Comparison of ENCODE assay signal across 9 cellular contexts in the genomic region with DNA sequence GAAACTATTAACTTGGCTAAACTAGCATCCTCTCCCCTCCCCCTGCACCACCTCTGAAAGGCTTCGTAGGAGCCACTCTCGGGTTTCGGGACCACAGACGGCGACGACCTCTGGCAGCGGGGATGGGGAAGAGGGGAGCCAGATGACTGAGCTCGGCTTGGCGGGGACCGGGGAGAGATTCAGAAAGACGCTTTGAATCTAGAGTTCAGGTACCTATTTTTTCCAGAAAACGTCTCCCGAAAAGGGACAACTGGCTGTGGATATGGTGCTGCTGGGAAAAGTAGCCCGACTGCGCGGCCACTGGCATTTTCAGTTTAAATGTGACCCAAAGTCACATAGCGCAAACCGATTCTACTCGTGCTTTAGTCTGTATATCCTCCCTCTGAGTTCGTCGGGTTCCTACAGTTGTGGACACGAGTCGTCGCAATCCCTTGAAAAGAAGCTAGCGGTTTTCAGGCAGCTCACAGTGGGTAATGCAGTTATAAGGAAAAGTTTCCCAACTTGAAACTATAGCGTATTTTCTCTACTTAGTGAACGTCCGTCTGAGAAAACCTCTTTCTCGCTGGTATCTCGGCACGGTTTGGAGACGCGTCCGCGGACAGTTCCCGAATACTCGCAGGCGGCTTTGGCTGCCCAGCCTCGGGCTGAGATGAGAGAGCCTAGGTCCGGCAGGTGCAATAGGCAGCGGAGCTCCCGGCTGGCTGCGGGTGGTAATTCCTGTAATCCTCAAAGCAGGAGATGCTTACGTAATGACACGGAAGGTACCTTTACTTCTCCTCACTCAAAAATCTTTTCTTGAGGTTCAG. TPM values are rescaled to one million over a fixed set of nuclear protein-coding genes. Genes with fewer than 3 reads are reported as not detected.
A peak's percentile ranks its signal among the peaks of the same experiment; 100 is the strongest.
DNase-seq lines count a peak whose midpoint lies in the region; ATAC-seq, FAIRE-seq and TF ChIP-seq lines count a peak whose summit lies in the region.
"Had no signal": no experiment of that assay in that cellular context is flagged by ENCODE, and none has a peak within 500 bp of the region (broad histone marks: within the 10 kb centered on the region; RNA-seq: fewer than 3 reads in every experiment).

No MANE protein-coding gene starts in this region.

- H3K36me3 ChIP-seq in MM.1S (replicated peaks; ENCODE audit: insufficient read depth, low read length) = no peaks in the 10 kb centered on the region
- no peaks in the 10 kb centered on the region for H3K36me3 ChIP-seq in hepatocyte (replicated peaks; ENCODE audit: insufficient read depth, low read depth)

- no peak for ATAC-seq in HG02571 (IDR thresholded peaks at IDR 0.05; ENCODE audit: unreplicated experiment)

- peak overlapping the region; percentile 86 for H3K9ac ChIP-seq in MM.1S (ENCODE audit: low read length)

- H3K27ac ChIP-seq in MM.1S (ENCODE audit: low read length) (peak overlapping the region; percentile 89; the same call in 1 of the 2 replicates), hepatocyte (peak overlapping the region; percentile 86)
- H3K27ac ChIP-seq: HL-60 had no signal

- TF ChIP-seq CTCF in MM.1S (IDR thresholded peaks at IDR 0.05; ENCODE audit: low read length) (no peak), hepatocyte (IDR thresholded peaks at IDR 0.05; ENCODE audit: poor library complexity) (no peak)

- peaks cover 15% of the 10 kb centered on the region; the same call in 1 of the 2 replicates for H3F3A ChIP-seq in MM.1S (ENCODE audit: insufficient read depth, low read length)

- H4K20me1 ChIP-seq in MM.1S (ENCODE audit: insufficient read depth, low read length) (0 out of 2 replicates have a peak, but pooled peaks cover 4% of the 10 kb centered on the region), hepatocyte (ENCODE audit: insufficient read depth, poor library complexity, severe bottlenecking) (no peaks in the 10 kb centered on the region)

- no peak for FAIRE-seq in frontal cortex (lab: Jason Lieb, UNC)

- H3K9me3 ChIP-seq in MM.1S (replicated peaks; ENCODE audit: insufficient read depth, low read length) (no peaks in the 10 kb centered on the region), hepatocyte (ENCODE audit: low read depth) (no peaks in the 10 kb centered on the region)

- H3K4me2 ChIP-seq in MM.1S (ENCODE audit: low read depth, low read length) (peak overlapping the region; percentile 65), hepatocyte (peak overlapping the region; percentile 87)

- WGBS in hepatocyte (ENCODE audit: low lambda C conversion rate, missing lambda C conversion rate) = 2% methylated on average over 45 of the region's 45 CpGs

- H3K4me3 ChIP-seq in MM.1S (ENCODE audit: low read length) (peak overlapping the region; percentile 91), hepatocyte (peak overlapping the region; percentile 72)

- H3K79me2 ChIP-seq in MM.1S (ENCODE audit: low read length) (peaks cover 57% of the 10 kb centered on the region), hepatocyte (peaks cover 51% of the 10 kb centered on the region)

- H2AFZ ChIP-seq in MM.1S (ENCODE audit: low read length) = peak overlapping the region; percentile 91
- peak overlapping the region; percentile 75 for H2AFZ ChIP-seq in hepatocyte

- H3K9me2 ChIP-seq in MM.1S (replicated peaks; ENCODE audit: insufficient read depth, low read length) (no peaks in the 10 kb centered on the region), hepatocyte (replicated peaks; ENCODE audit: insufficient read depth) (no peaks in the 10 kb centered on the region)

- DNase-seq in DMS53 (lab: John Stamatoyannopoulos, UW) (peak; percentile 90), MM.1S (peak; percentile 53), amniotic epithelial cell (ENCODE audit: low read depth) (peak; percentile 52), hepatocyte (ENCODE audit: low spot score) (peak; percentile 69), putamen (ENCODE audit: low spot score) (peak; percentile 12), cerebellar cortex (ENCODE audit: low spot score) (no peak), frontal cortex (ENCODE audit: low spot score in 2 of 2) (no peak)

- H3K27me3 ChIP-seq in MM.1S (replicated peaks; ENCODE audit: insufficient read depth, low read length) (no peaks in the 10 kb centered on the region), hepatocyte (no peaks in the 10 kb centered on the region)

- H3K4me1 ChIP-seq in MM.1S (ENCODE audit: low read length) (peaks cover 19% of the 10 kb centered on the region), hepatocyte (ENCODE audit: insufficient read depth) (peaks cover 17% of the 10 kb centered on the region)

RNA-seq across cellular contexts. Expression of a gene that starts 1.3 kb away (rescaled TPM):
- 154 and 158 TPM in 2 replicates for total RNA-seq in hepatocyte
- 90.4 and 107 TPM in 2 replicates for polyA plus RNA-seq in hepatocyte
- total RNA-seq in frontal cortex = 7.3 TPM

Comparison
In these comparisons a context has a peak if more than half of its experiments do, and no peak if none do; other contexts are left out.
1. DNase-seq: peak in DMS53 (single experiment), MM.1S (single experiment), amniotic epithelial cell (single experiment), hepatocyte (single experiment) and putamen (single experiment); none in cerebellar cortex (single experiment) and frontal cortex (0 of 2).
2. RNA of a gene that starts 1.3 kb away (total RNA-seq): 154 to 158 TPM in hepatocyte; 7.3 TPM in frontal cortex (single experiment); every median in the first group is over 10 times any median in the second.